Comparison of ENCODE assay signal across 8 cellular contexts in the genomic region with DNA sequence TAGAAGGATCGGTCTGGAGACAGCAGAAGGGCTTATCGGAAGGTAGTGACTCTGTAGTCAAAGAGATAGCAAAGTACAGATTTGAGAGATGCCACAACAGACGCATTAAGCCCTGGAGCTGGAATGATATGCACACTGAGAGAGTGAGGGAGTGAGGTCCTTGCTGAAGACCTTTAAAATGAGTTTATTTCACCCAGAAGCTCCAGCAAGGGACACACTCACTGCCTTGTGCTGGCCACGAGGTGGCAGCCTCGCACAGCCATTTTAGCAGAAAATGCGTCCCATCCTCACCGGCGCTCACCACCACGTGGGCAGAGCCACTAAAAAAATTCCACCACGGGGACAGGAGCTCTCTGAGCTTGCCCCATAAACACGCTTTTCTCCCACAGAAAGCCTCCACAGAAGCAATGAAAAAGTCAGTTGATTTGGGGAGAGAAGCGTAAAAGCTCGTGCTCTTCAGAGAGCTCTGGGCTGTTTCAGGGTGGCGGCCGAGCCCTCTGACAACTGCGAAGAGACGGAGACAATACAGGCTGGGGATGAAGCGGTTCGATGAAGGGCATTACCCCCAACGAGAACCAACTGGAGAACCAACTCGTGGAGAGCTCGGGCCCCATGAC.
A peak's percentile ranks its signal among the peaks of the same experiment; 100 is the strongest.
DNase-seq lines count a peak whose midpoint lies in the region; ATAC-seq and TF ChIP-seq lines count a peak whose summit lies in the region.

No MANE protein-coding gene starts in this region.

- BruUV-seq in HCT116 (replicated peaks; lab: Mats Ljungman, UMichigan), result no TSS peak

- H3K4me2 ChIP-seq in HCT116 (ENCODE audit: low read length), result peak overlapping the region; percentile 63

- peak overlapping the region; percentile 99 for H3K27ac ChIP-seq in HCT116 (ENCODE audit: low read depth, low read length)

- ATAC-seq in HCT116 (peak; percentile 11), mucosa of descending colon (peak; percentile 57), HG03457 (IDR thresholded peaks at IDR 0.05; ENCODE audit: unreplicated experiment) (no peak)

- peak; percentile 64 for DNase-seq in COLO668 (lab: John Stamatoyannopoulos, UW; ENCODE audit: unreplicated experiment)
- DNase-seq in HCT116 (ENCODE audit: low read depth, low spot score), result peak; percentile 86
- DNase-seq in NT2/D1 (ENCODE audit: low read depth, low spot score), result peak; percentile 63
- peak; percentile 58 for DNase-seq in activated T-cell treated with anti-CD3 and anti-CD28 coated beads for 1 hour (ENCODE audit: low read depth)
- DNase-seq in epidermal melanocyte (ENCODE audit: insufficient read length, low spot score), result peak; percentile 42
- DNase-seq in mucosa of descending colon, result peak; percentile 71 to 89 (median 86)
- DNase-seq in stimulated activated CD8-positive, alpha-beta memory T cell treated with anti-CD3 and anti-CD28 coated beads, Interleukin-7, amount 100 ng/mL, for 4 hours (ENCODE audit: low read depth in 2 of 2), result peak; percentile 63 to 66

- CTCF ChIA-PET in HCT116 (lab: Charles Lee), result interaction anchor here (0.6 to 3.4 kb wide), 41 partner anchors 8 to 824 kb away, joined by 3 to 32 read pairs (median 6); no protein-coding TSS in a partner anchor

- H3K9me3 ChIP-seq in HCT116 (ENCODE audit: control insufficient read depth in 1 of 2, insufficient read depth in 1 of 2, low read depth in 1 of 2, low read length in 2 of 2) (no peaks in the 10 kb centered on the region), NT2/D1 (ENCODE audit: insufficient read depth, low read length) (no peaks in the 10 kb centered on the region), mucosa of descending colon (no peaks in the 10 kb centered on the region)

- TF ChIP-seq CTCF in HCT116 (IDR thresholded peaks at IDR 0.05 in 2 of 3, conservative IDR thresholded peaks at IDR 0.05 in 1 of 3; ENCODE audit: borderline replicate concordance in 1 of 3, insufficient read depth in 1 of 3, low read depth in 2 of 3, low read length in 2 of 3), result peak in 2 of 3 experiments; percentile 73 to 78; a peak in 4 of 6 replicates
- TF ChIP-seq CTCF in mucosa of descending colon (IDR thresholded peaks at IDR 0.05), result peak; percentile 59

- H3K4me3 ChIP-seq in HCT116 (replicated peaks in 1 of 2; ENCODE audit: low read depth in 1 of 2, low read length in 2 of 2) (no peak overlapping the region), NT2/D1 (ENCODE audit: insufficient read length, low read depth) (no peak overlapping the region), mucosa of descending colon (no peak overlapping the region)

- H3K36me3 ChIP-seq in HCT116 (ENCODE audit: control insufficient read depth in 1 of 2, insufficient read depth in 2 of 2, low read length in 2 of 2) (peaks cover 0 to 53% of the 10 kb centered on the region in 2 experiments; a peak in 2 of 4 replicates), NT2/D1 (ENCODE audit: insufficient read depth, insufficient read length, low read length) (peaks cover 29% of the 10 kb centered on the region), mucosa of descending colon (ENCODE audit: low read depth) (peaks cover 4% of the 10 kb centered on the region)

- peaks cover 98% of the 10 kb centered on the region for H3K79me2 ChIP-seq in HCT116 (ENCODE audit: insufficient read depth, low read length)

- TF ChIP-seq RAD21 in HCT116 (IDR thresholded peaks at IDR 0.05; ENCODE audit: low read depth), result no peak

- RAD21 ChIA-PET in HCT116 (lab: Charles Lee; ENCODE audit: low non-redundant PET in 1 of 2, low total read pairs in 2 of 2, uncharacterized antibody in 2 of 2, unreplicated experiment in 2 of 2), result interaction anchor here (0.9 to 1.5 kb wide), 3 partner anchors 9 to 212 kb away, joined by 3 to 4 read pairs (median 3); no protein-coding TSS in a partner anchor

- H3K9ac ChIP-seq in HCT116 (ENCODE audit: low read length) (peak overlapping the region; percentile 69), NT2/D1 (ENCODE audit: insufficient read length, low read depth) (no peak overlapping the region)

- no peak overlapping the region for H2AFZ ChIP-seq in HCT116 (ENCODE audit: low read depth, low read length, poor library complexity, severe bottlenecking)

- intact Hi-C loops in HCT116 (cut with micrococcal nuclease), result loop anchor here (1.0 to 5.0 kb wide), 4 partner anchors 64 to 210 kb away; no protein-coding TSS in a partner anchor
- intact Hi-C loops in mucosa of descending colon (cut with DNase I, micrococcal nuclease), result loop anchor here (10.0 kb wide), 1 partner anchor 148 kb away; no protein-coding TSS in a partner anchor

- peaks cover 88 to 99% of the 10 kb centered on the region in 2 experiments for H3K4me1 ChIP-seq in HCT116 (ENCODE audit: control insufficient read depth in 1 of 2, insufficient read depth in 2 of 2, low read length in 2 of 2)
- peaks cover 15% of the 10 kb centered on the region for H3K4me1 ChIP-seq in NT2/D1 (ENCODE audit: insufficient read depth, insufficient read length)
- H3K4me1 ChIP-seq in mucosa of descending colon (ENCODE audit: low read depth), result peaks cover 82% of the 10 kb centered on the region

- no peaks in the 10 kb centered on the region for H3K9me2 ChIP-seq in HCT116 (ENCODE audit: insufficient read depth)

- H4K20me1 ChIP-seq in HCT116 (ENCODE audit: insufficient read depth), result no peaks in the 10 kb centered on the region

- no peaks in the 10 kb centered on the region for H3K27me3 ChIP-seq in HCT116 (ENCODE audit: insufficient read depth, low read length)
- H3K27me3 ChIP-seq in NT2/D1 (ENCODE audit: insufficient read depth, insufficient read length), result no peaks in the 10 kb centered on the region

- POLR2A ChIA-PET in HCT116 (lab: Charles Lee), result interaction anchor here (1.0 to 13.2 kb wide), 16 partner anchors 9 to 143 kb away, joined by 3 to 227 read pairs (median 4); no protein-coding TSS in a partner anchor

- peak; percentile 9 for TF ChIP-seq POLR2A in HCT116 (IDR thresholded peaks at IDR 0.05; ENCODE audit: borderline replicate concordance, extremely low read depth, insufficient read depth, insufficient read length)

TF ChIP-seq in HCT116, 20 proteins besides CTCF, POLR2A, EP300 and RAD21:
- TF ChIP-seq EZH2 (IDR thresholded peaks at IDR 0.05) (no peak), TCF7L2 (IDR thresholded peaks at IDR 0.05; ENCODE audit: borderline replicate concordance, extremely low read depth, insufficient read depth, insufficient read length) (peak; percentile 57)
